In genomic region chr3:98900265-98901031, GRCh38 we compare ENCODE assay signal across 8 cellular contexts. TPM values are rescaled to one million over a fixed set of nuclear protein-coding genes. Genes with fewer than 3 reads are reported as not detected.
A peak's percentile ranks its signal among the peaks of the same experiment; 100 is the strongest.
DNase-seq lines count a peak whose midpoint lies in the region; ATAC-seq and TF ChIP-seq lines count a peak whose summit lies in the region.

No MANE protein-coding gene starts in this region.

- no peaks in the 10 kb centered on the region for H3K27me3 Mint-ChIP-seq in Calu3 (ENCODE audit: unreplicated experiment)
- peaks cover 26 to 45% of the 10 kb centered on the region in 2 donors for H3K27me3 Mint-ChIP-seq in effector memory CD8-positive, alpha-beta T cell

- no peaks in the 10 kb centered on the region for H3K9me3 Mint-ChIP-seq in Calu3 (ENCODE audit: low read depth, unreplicated experiment)
- H3K9me3 Mint-ChIP-seq in effector memory CD8-positive, alpha-beta T cell, result no peaks in the 10 kb centered on the region

- BruUV-seq in Calu3 (replicated peaks; lab: Mats Ljungman, UMichigan), result TSS peak; percentile 38

- no peak for ATAC-seq in effector memory CD8-positive, alpha-beta T cell (replicated peaks)
- ATAC-seq in omental fat pad (ENCODE audit: low FRiP score) (peak; percentile 7), GM21423 (IDR thresholded peaks at IDR 0.05; ENCODE audit: unreplicated experiment) (no peak), GM18519 (IDR thresholded peaks at IDR 0.05; ENCODE audit: low FRiP score, unreplicated experiment) (no peak)

- peaks cover 69% of the 10 kb centered on the region for H3K36me3 Mint-ChIP-seq in Calu3 (ENCODE audit: insufficient read depth, unreplicated experiment)
- H3K36me3 Mint-ChIP-seq in effector memory CD8-positive, alpha-beta T cell (ENCODE audit: insufficient read depth), result peaks cover 3% of the 10 kb centered on the region

- H3K4me1 Mint-ChIP-seq in Calu3 (ENCODE audit: low read depth, unreplicated experiment), result peaks cover 32% of the 10 kb centered on the region
- peaks cover 4 to 8% of the 10 kb centered on the region in 2 donors for H3K4me1 Mint-ChIP-seq in effector memory CD8-positive, alpha-beta T cell (ENCODE audit: low read depth in 2 of 2)

- DNase-seq in Calu3 (no peak), NCI-H524 (lab: John Stamatoyannopoulos, UW) (peak; percentile 65 to 71), omental fat pad (ENCODE audit: low spot score) (no peak), mesenteric fat pad (ENCODE audit: low spot score) (no peak), NCI-H510A treated with DMSO at 0.1 percent for 48 hours (lab: John Stamatoyannopoulos, UW) (no peak)
- no peak for DNase-seq in effector memory CD8-positive, alpha-beta T cell

- intact Hi-C loops in Calu3 (cut with micrococcal nuclease; ENCODE audit: unreplicated experiment), result loop anchor here (5.0 kb wide), 1 partner anchor 83 kb away; no protein-coding TSS in a partner anchor

- TF ChIP-seq CTCF in Calu3 (IDR thresholded peaks at IDR 0.05; ENCODE audit: unreplicated experiment), result no peak
- TF ChIP-seq CTCF in omental fat pad (IDR thresholded peaks at IDR 0.05), result no peak

- CTCF ChIA-PET in Calu3 (lab: Charles Lee), result no interaction called here

- peak overlapping the region; percentile 86 for H3K4me3 Mint-ChIP-seq in Calu3 (ENCODE audit: low read depth, unreplicated experiment)
- peak overlapping the region; percentile 86 to 89 for H3K4me3 Mint-ChIP-seq in effector memory CD8-positive, alpha-beta T cell

- peak overlapping the region; percentile 64 for H3K27ac Mint-ChIP-seq in Calu3 (ENCODE audit: unreplicated experiment)
- H3K27ac Mint-ChIP-seq in effector memory CD8-positive, alpha-beta T cell, result no peak overlapping the region

RNA-seq across cellular contexts. Expression of gene DCBLD2, which starts 1.0 kb away (rescaled TPM):
- total RNA-seq in Calu3 (2022) (115 and 178 TPM in 2 replicates), omental fat pad (10 to 100 TPM; 25.5 to 40.1 (median 33.0) TPM), mesenteric fat pad (28.4 TPM)

Comparison
In these comparisons a context has a peak if more than half of its experiments do, and no peak if none do; other contexts are left out.
1. DNase-seq: peak in NCI-H524 (2 of 2); none in Calu3 (single experiment), effector memory CD8-positive, alpha-beta T cell (0 of 3), omental fat pad (single experiment), mesenteric fat pad (single experiment) and NCI-H510A treated with DMSO at 0.1 percent for 48 hours (single experiment).